ENCODE assay signal across 1 cellular context in genomic region chr6:90691823-90692222, GRCh38.
TF ChIP-seq lines count a peak whose summit lies in the region.

No MANE protein-coding gene starts in this region.

TF ChIP-seq in H1, 55 proteins besides CTCF, POLR2A, EP300 and RAD21 (continued from another document):
- TF ChIP-seq ATF2 (IDR thresholded peaks at IDR 0.05; ENCODE audit: low read length) (no peak), EZH2 (IDR thresholded peaks at IDR 0.05; ENCODE audit: low read depth, low read length, severe bottlenecking) (no peak), JUN (IDR thresholded peaks at IDR 0.05; ENCODE audit: low read depth, low read length) (no peak), PHF8 (conservative IDR thresholded peaks at IDR 0.05; ENCODE audit: low read depth, low read length) (no peak), CBX8 (IDR thresholded peaks at IDR 0.05; ENCODE audit: borderline replicate concordance, low read depth, low read length) (no peak), TCF12 (IDR thresholded peaks at IDR 0.05; ENCODE audit: low read depth, low read length) (no peak)
- TF ChIP-seq, protein P1, sequence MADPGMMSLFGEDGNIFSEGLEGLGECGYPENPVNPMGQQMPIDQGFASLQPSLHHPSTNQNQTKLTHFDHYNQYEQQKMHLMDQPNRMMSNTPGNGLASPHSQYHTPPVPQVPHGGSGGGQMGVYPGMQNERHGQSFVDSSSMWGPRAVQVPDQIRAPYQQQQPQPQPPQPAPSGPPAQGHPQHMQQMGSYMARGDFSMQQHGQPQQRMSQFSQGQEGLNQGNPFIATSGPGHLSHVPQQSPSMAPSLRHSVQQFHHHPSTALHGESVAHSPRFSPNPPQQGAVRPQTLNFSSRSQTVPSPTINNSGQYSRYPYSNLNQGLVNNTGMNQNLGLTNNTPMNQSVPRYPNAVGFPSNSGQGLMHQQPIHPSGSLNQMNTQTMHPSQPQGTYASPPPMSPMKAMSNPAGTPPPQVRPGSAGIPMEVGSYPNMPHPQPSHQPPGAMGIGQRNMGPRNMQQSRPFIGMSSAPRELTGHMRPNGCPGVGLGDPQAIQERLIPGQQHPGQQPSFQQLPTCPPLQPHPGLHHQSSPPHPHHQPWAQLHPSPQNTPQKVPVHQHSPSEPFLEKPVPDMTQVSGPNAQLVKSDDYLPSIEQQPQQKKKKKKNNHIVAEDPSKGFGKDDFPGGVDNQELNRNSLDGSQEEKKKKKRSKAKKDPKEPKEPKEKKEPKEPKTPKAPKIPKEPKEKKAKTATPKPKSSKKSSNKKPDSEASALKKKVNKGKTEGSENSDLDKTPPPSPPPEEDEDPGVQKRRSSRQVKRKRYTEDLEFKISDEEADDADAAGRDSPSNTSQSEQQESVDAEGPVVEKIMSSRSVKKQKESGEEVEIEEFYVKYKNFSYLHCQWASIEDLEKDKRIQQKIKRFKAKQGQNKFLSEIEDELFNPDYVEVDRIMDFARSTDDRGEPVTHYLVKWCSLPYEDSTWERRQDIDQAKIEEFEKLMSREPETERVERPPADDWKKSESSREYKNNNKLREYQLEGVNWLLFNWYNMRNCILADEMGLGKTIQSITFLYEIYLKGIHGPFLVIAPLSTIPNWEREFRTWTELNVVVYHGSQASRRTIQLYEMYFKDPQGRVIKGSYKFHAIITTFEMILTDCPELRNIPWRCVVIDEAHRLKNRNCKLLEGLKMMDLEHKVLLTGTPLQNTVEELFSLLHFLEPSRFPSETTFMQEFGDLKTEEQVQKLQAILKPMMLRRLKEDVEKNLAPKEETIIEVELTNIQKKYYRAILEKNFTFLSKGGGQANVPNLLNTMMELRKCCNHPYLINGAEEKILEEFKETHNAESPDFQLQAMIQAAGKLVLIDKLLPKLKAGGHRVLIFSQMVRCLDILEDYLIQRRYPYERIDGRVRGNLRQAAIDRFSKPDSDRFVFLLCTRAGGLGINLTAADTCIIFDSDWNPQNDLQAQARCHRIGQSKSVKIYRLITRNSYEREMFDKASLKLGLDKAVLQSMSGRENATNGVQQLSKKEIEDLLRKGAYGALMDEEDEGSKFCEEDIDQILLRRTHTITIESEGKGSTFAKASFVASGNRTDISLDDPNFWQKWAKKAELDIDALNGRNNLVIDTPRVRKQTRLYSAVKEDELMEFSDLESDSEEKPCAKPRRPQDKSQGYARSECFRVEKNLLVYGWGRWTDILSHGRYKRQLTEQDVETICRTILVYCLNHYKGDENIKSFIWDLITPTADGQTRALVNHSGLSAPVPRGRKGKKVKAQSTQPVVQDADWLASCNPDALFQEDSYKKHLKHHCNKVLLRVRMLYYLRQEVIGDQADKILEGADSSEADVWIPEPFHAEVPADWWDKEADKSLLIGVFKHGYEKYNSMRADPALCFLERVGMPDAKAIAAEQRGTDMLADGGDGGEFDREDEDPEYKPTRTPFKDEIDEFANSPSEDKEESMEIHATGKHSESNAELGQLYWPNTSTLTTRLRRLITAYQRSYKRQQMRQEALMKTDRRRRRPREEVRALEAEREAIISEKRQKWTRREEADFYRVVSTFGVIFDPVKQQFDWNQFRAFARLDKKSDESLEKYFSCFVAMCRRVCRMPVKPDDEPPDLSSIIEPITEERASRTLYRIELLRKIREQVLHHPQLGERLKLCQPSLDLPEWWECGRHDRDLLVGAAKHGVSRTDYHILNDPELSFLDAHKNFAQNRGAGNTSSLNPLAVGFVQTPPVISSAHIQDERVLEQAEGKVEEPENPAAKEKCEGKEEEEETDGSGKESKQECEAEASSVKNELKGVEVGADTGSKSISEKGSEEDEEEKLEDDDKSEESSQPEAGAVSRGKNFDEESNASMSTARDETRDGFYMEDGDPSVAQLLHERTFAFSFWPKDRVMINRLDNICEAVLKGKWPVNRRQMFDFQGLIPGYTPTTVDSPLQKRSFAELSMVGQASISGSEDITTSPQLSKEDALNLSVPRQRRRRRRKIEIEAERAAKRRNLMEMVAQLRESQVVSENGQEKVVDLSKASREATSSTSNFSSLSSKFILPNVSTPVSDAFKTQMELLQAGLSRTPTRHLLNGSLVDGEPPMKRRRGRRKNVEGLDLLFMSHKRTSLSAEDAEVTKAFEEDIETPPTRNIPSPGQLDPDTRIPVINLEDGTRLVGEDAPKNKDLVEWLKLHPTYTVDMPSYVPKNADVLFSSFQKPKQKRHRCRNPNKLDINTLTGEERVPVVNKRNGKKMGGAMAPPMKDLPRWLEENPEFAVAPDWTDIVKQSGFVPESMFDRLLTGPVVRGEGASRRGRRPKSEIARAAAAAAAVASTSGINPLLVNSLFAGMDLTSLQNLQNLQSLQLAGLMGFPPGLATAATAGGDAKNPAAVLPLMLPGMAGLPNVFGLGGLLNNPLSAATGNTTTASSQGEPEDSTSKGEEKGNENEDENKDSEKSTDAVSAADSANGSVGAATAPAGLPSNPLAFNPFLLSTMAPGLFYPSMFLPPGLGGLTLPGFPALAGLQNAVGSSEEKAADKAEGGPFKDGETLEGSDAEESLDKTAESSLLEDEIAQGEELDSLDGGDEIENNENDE (IDR thresholded peaks at IDR 0.05; ENCODE audit: insufficient replicate concordance, low read length), result no peak
